15 cellular contexts compared by ENCODE assay signal in genomic region chr9:96214639-96215038, GRCh38.
DNase-seq lines count a peak whose midpoint lies in the region; ATAC-seq and TF ChIP-seq lines count a peak whose summit lies in the region.
"Had no signal": no experiment of that assay in that cellular context is flagged by ENCODE, and none has a peak within 500 bp of the region (broad histone marks: within the 10 kb centered on the region; RNA-seq: fewer than 3 reads in every experiment).

No MANE protein-coding gene starts in this region.

- H3K4me1 Mint-ChIP-seq in GM23338 = peaks cover 20% of the 10 kb centered on the region

- peaks cover 15% of the 10 kb centered on the region for H3K27me3 Mint-ChIP-seq in GM23338 (ENCODE audit: insufficient read depth, low read depth, poor library complexity)

- DNase-seq in GM23338 (ENCODE audit: low spot score) (peak; percentile 9), SJSA1 (ENCODE audit: low read depth in 1 of 2, low spot score in 2 of 2) (peak; percentile 71 to 77), left kidney (ENCODE audit: low read depth, low spot score) (peak; percentile 67), foreskin melanocyte (no peak), HuH-7.5 (ENCODE audit: low spot score) (no peak), DMS79 (lab: John Stamatoyannopoulos, UW) (no peak)
- DNase-seq: CD8-positive, alpha-beta T cell; COR-L47; DMS153; DND-41; GF-D8; HCEC 1CT; HFFc6 had no signal

- peaks cover 13% of the 10 kb centered on the region for H3K9me3 Mint-ChIP-seq in GM23338
- H3K9me3 Mint-ChIP-seq: CD8-positive, alpha-beta T cell; HFFc6 had no signal

- H4K20me1 ChIP-seq in GM23338 (replicated peaks; ENCODE audit: insufficient read depth) = no peaks in the 10 kb centered on the region

- H3F3A ChIP-seq in GM23338 (replicated peaks; ENCODE audit: low read depth) = no peaks in the 10 kb centered on the region

- H3K36me3 ChIP-seq in GM23338 (ENCODE audit: insufficient read depth) (no peaks in the 10 kb centered on the region), SJSA1 (no peaks in the 10 kb centered on the region)

- no peak overlapping the region for H3K4me3 ChIP-seq in GM23338
- no peak overlapping the region for H3K4me3 ChIP-seq in SJSA1

- TF ChIP-seq CTCF in GM23338 (conservative IDR thresholded peaks at IDR 0.05; ENCODE audit: low read depth in 2 of 2) = no peak

- peaks cover 5% of the 10 kb centered on the region; the same call in 1 of the 2 replicates for H3K9me2 ChIP-seq in GM23338 (ENCODE audit: insufficient read depth)

- H3K36me3 Mint-ChIP-seq in GM23338 (ENCODE audit: low read depth) = peaks cover 3% of the 10 kb centered on the region; the same call in 2 of the 3 replicates
- H3K36me3 Mint-ChIP-seq: CD14-positive monocyte; CD8-positive, alpha-beta T cell had no signal

- no peaks in the 10 kb centered on the region for H3K79me2 ChIP-seq in GM23338 (replicated peaks; ENCODE audit: insufficient read depth)

- peaks cover 4% of the 10 kb centered on the region; the same call in 1 of the 2 replicates for H3K4me1 ChIP-seq in GM23338 (ENCODE audit: insufficient read depth)
- H3K4me1 ChIP-seq in SJSA1 (replicated peaks) = peaks cover 51% of the 10 kb centered on the region

- H2AFZ ChIP-seq in GM23338 = peak overlapping the region; percentile 49; the same call in 1 of the 2 replicates

- H3K27ac Mint-ChIP-seq in GM23338 = no peak overlapping the region
- H3K27ac Mint-ChIP-seq: CD14-positive monocyte; CD8-positive, alpha-beta T cell; HFFc6 had no signal

- H3K27me3 ChIP-seq in GM23338 (ENCODE audit: insufficient read depth) (peaks cover 17% of the 10 kb centered on the region), SJSA1 (replicated peaks) (no peaks in the 10 kb centered on the region)

- H3K9me3 ChIP-seq in SJSA1 (replicated peaks) = no peaks in the 10 kb centered on the region

- H3K4me2 ChIP-seq in GM23338 = no peak overlapping the region

- ATAC-seq in GM23338 = no peak
- ATAC-seq in HG03025 (IDR thresholded peaks at IDR 0.05; ENCODE audit: low FRiP score, unreplicated experiment) = no peak
- ATAC-seq: CD8-positive, alpha-beta T cell had no signal

- no peak overlapping the region for H3K4me3 Mint-ChIP-seq in GM23338
- H3K4me3 Mint-ChIP-seq: CD14-positive monocyte; CD8-positive, alpha-beta T cell; HFFc6 had no signal

- H3K27ac ChIP-seq in GM23338 (ENCODE audit: low read depth) (no peak overlapping the region), SJSA1 (peak overlapping the region; percentile 17; the same call in 1 of the 2 replicates)

TF ChIP-seq in GM23338, 12 proteins besides CTCF, POLR2A, EP300 and RAD21:
- no peak for TF ChIP-seq STAT1 (IDR thresholded peaks at IDR 0.05; ENCODE audit: unreplicated experiment)
- TF ChIP-seq EZH2phosphoT487 (IDR thresholded peaks at IDR 0.05; ENCODE audit: unreplicated experiment) = no peak
- no peak for TF ChIP-seq ETS1 (IDR thresholded peaks at IDR 0.05)
- no peak for TF ChIP-seq NANOG (IDR thresholded peaks at IDR 0.05; ENCODE audit: borderline replicate concordance)

Comparison
In these comparisons a context has a peak if more than half of its experiments do, and no peak if none do; other contexts are left out.
1. DNase-seq: peak in GM23338 (single experiment), SJSA1 (2 of 2) and left kidney (single experiment); none in foreskin melanocyte (single experiment), HuH-7.5 (single experiment) and DMS79 (single experiment).